In genomic region chr11:70567680-70568503, GRCh38 we compare ENCODE assay signal across 9 cellular contexts.
DNase-seq lines count a peak whose midpoint lies in the region; ATAC-seq and TF ChIP-seq lines count a peak whose summit lies in the region.
"Had no signal": no experiment of that assay in that cellular context is flagged by ENCODE, and none has a peak within 500 bp of the region (broad histone marks: within the 10 kb centered on the region; RNA-seq: fewer than 3 reads in every experiment).

No MANE protein-coding gene starts in this region.

- TF ChIP-seq CTCF in endodermal cell (conservative IDR thresholded peaks at IDR 0.05): no peak

- H3K27ac ChIP-seq in endodermal cell (ENCODE audit: low read depth, low read length) (peak overlapping the region; percentile 14), mucosa of rectum (ENCODE audit: low read depth in 2 of 2, low read length in 2 of 2) (peak overlapping the region; percentile 86)

- H3K27me3 Mint-ChIP-seq in endodermal cell (ENCODE audit: insufficient read depth): no peaks in the 10 kb centered on the region

- H3K9me3 Mint-ChIP-seq in endodermal cell: no peaks in the 10 kb centered on the region
- H3K9me3 Mint-ChIP-seq: CD4-positive, CD25-positive, alpha-beta regulatory T cell had no signal

- H3K9ac ChIP-seq in endodermal cell (ENCODE audit: extremely low read depth, low read length, poor library complexity, severe bottlenecking) (no peak overlapping the region), mucosa of rectum (ENCODE audit: low read depth in 1 of 2, low read length in 2 of 2) (peak overlapping the region; percentile 65 to 74)

- H3K4me3 ChIP-seq in endodermal cell (ENCODE audit: low read length) (peak overlapping the region; percentile 69), mucosa of rectum (ENCODE audit: low read length in 2 of 2) (peak overlapping the region; percentile 54 to 74)

- H3K4me3 Mint-ChIP-seq in endodermal cell: peak overlapping the region; percentile 18

- intact Hi-C loops in Right ventricle myocardium inferior (cut with DNase I): no loop called here
- intact Hi-C loops in cardiac septum (cut with DNase I): no loop called here

- peaks cover 8% of the 10 kb centered on the region for H3K4me1 Mint-ChIP-seq in endodermal cell

- ATAC-seq in Right ventricle myocardium inferior (peak; percentile 71), GM21529 (IDR thresholded peaks at IDR 0.05; ENCODE audit: unreplicated experiment) (no peak), GM18909 (IDR thresholded peaks at IDR 0.05; ENCODE audit: poor library complexity, unreplicated experiment) (no peak)

- no peaks in the 10 kb centered on the region for H3K9me3 ChIP-seq in endodermal cell (ENCODE audit: control insufficient read depth, low read length)
- no peaks in the 10 kb centered on the region for H3K9me3 ChIP-seq in mucosa of rectum (ENCODE audit: control insufficient read depth in 2 of 2, low read length in 2 of 2)

- H3K27me3 ChIP-seq in endodermal cell (ENCODE audit: control insufficient read depth, insufficient read depth, low read length, poor library complexity, severe bottlenecking) (no peaks in the 10 kb centered on the region), mucosa of rectum (ENCODE audit: control insufficient read depth in 2 of 2, insufficient read depth in 2 of 2, low read length in 2 of 2) (no peaks in the 10 kb centered on the region)

- DNase-seq in Right ventricle myocardium inferior (ENCODE audit: missing footprints) (no peak), cardiac septum (ENCODE audit: low spot score) (no peak), endodermal cell (peak; percentile 80), SK-N-DZ (ENCODE audit: low spot score) (no peak), NCI-H187 treated with DMSO at 0.1 percent for 48 hours (lab: John Stamatoyannopoulos, UW) (no peak)
- DNase-seq: CD4-positive, CD25-positive, alpha-beta regulatory T cell had no signal

- H3K27ac Mint-ChIP-seq in endodermal cell: peak overlapping the region; percentile 71
- H3K27ac Mint-ChIP-seq: CD4-positive, CD25-positive, alpha-beta regulatory T cell had no signal

- 57 to 58% methylated on average over 16 to 26 of the region's 26 CpGs for WGBS in endodermal cell (ENCODE audit: insufficient coverage in 1 of 2, insufficient read length in 1 of 2), 2 experiments

- H3K4me1 ChIP-seq in endodermal cell (ENCODE audit: control insufficient read depth, insufficient read depth, low read length) (peaks cover 3% of the 10 kb centered on the region), mucosa of rectum (ENCODE audit: control insufficient read depth in 2 of 2, insufficient read depth in 2 of 2, low read length in 2 of 2) (peaks cover 9 to 12% of the 10 kb centered on the region in 2 donors)

- no peaks in the 10 kb centered on the region for H3K36me3 Mint-ChIP-seq in endodermal cell (ENCODE audit: low read depth)
- H3K36me3 Mint-ChIP-seq: CD4-positive, CD25-positive, alpha-beta regulatory T cell had no signal

- H3K36me3 ChIP-seq in endodermal cell (ENCODE audit: control insufficient read depth, insufficient read depth, low read length) (no peaks in the 10 kb centered on the region), mucosa of rectum (ENCODE audit: control insufficient read depth in 2 of 2, insufficient read depth in 2 of 2, low read length in 2 of 2) (no peaks in the 10 kb centered on the region)
